Comparison of ENCODE assay signal across 23 cellular contexts in genomic region chr3:11187678-11188077, GRCh38. TPM values are rescaled to one million over a fixed set of nuclear protein-coding genes. Genes with fewer than 3 reads are reported as not detected.
"Had no signal": no experiment of that assay in that cellular context is flagged by ENCODE, and none has a peak within 500 bp of the region (broad histone marks: within the 10 kb centered on the region; RNA-seq: fewer than 3 reads in every experiment).

No MANE protein-coding gene starts in this region.

- ATAC-seq: activated CD4-positive, alpha-beta T cell treated with anti-CD3 and anti-CD28 coated beads for 36 hours; activated CD8-positive, alpha-beta memory T cell treated with anti-CD3 and anti-CD28 coated beads, Interleukin-2, amount 10 ng/mL, durations not matched to agents 7 days and 5 days; activated T-helper 17 cell treated with anti-CD3 and anti-CD28 coated beads, Interleukin-2, amount 50 U/mL, for 72 hours; gastrocnemius medialis; left lobe of liver; natural killer cell treated with Interleukin-12 subunit alpha and Interleukin-12 subunit beta and Interleukin-15 and Interleukin-18, amount 100 ng/mL, for 72 hours; upper lobe of right lung; WTC11 had no signal

- H3K27me3 ChIP-seq: brain microvascular endothelial cell, esophagus squamous epithelium, gastrocnemius medialis, upper lobe of right lung had no signal

- H3K36me3 Mint-ChIP-seq: activated CD4-positive, alpha-beta memory T cell treated with anti-CD3 and anti-CD28 coated beads for 36 hours; activated CD8-positive, alpha-beta memory T cell treated with anti-CD3 and anti-CD28 coated beads, Interleukin-2, amount 10 ng/mL, durations not matched to agents 7 days and 5 days; mesothelial cell of epicardium; natural killer cell treated with Interleukin-12 subunit alpha and Interleukin-12 subunit beta and Interleukin-15 and Interleukin-18, amount 100 ng/mL, for 72 hours; WTC11 had no signal

- H3K4me1 Mint-ChIP-seq: activated CD4-positive, alpha-beta T cell treated with anti-CD3 and anti-CD28 coated beads for 36 hours; activated CD8-positive, alpha-beta memory T cell treated with anti-CD3 and anti-CD28 coated beads, Interleukin-2, amount 10 ng/mL, durations not matched to agents 7 days and 5 days; activated T-helper 17 cell treated with anti-CD3 and anti-CD28 coated beads, Interleukin-2, amount 50 U/mL, for 72 hours; WTC11 had no signal

- H3K4me3 Mint-ChIP-seq: activated CD4-positive, alpha-beta memory T cell treated with anti-CD3 and anti-CD28 coated beads for 36 hours; activated CD4-positive, alpha-beta T cell treated with anti-CD3 and anti-CD28 coated beads for 36 hours; activated CD8-positive, alpha-beta memory T cell treated with anti-CD3 and anti-CD28 coated beads, Interleukin-2, amount 10 ng/mL, durations not matched to agents 7 days and 5 days; activated T-helper 17 cell treated with anti-CD3 and anti-CD28 coated beads, Interleukin-2, amount 50 U/mL, for 72 hours; dendritic cell treated with granulocyte-macrophage colony-stimulating factor and Interleukin-4, amounts not matched to agents 40 ng/mL and 50 ng/mL, for 4 days; mesothelial cell of epicardium; natural killer cell treated with Interleukin-12 subunit alpha and Interleukin-12 subunit beta and Interleukin-15 and Interleukin-18, amount 100 ng/mL, for 72 hours; WTC11 had no signal

- H3K36me3 ChIP-seq: brain microvascular endothelial cell, esophagus squamous epithelium, gastrocnemius medialis, upper lobe of right lung had no signal

- H3K9me3 Mint-ChIP-seq: activated CD4-positive, alpha-beta memory T cell treated with anti-CD3 and anti-CD28 coated beads for 36 hours; activated T-helper 17 cell treated with anti-CD3 and anti-CD28 coated beads, Interleukin-2, amount 50 U/mL, for 72 hours; dendritic cell treated with granulocyte-macrophage colony-stimulating factor and Interleukin-4, amounts not matched to agents 40 ng/mL and 50 ng/mL, for 4 days; natural killer cell treated with Interleukin-12 subunit alpha and Interleukin-12 subunit beta and Interleukin-15 and Interleukin-18, amount 100 ng/mL, for 72 hours had no signal

- DNase-seq: activated CD4-positive, alpha-beta memory T cell treated with anti-CD3 and anti-CD28 coated beads for 36 hours; activated CD4-positive, alpha-beta T cell treated with anti-CD3 and anti-CD28 coated beads for 36 hours; activated CD8-positive, alpha-beta memory T cell treated with anti-CD3 and anti-CD28 coated beads, Interleukin-2, amount 10 ng/mL, durations not matched to agents 7 days and 5 days; activated naive CD4-positive, alpha-beta T cell; anterior cingulate cortex; brain microvascular endothelial cell; effector CD8-positive, alpha-beta T cell; esophagus squamous epithelium; gastrocnemius medialis; head of caudate nucleus; kidney; stimulated activated CD4-positive, alpha-beta T cell treated with anti-CD3 and anti-CD28 coated beads, Interleukin-12 subunit alpha, Interleukin-12 subunit beta, amount 100 ng/mL, for 4 hours; stimulated activated CD4-positive, alpha-beta T cell treated with anti-CD3 and anti-CD28 coated beads, Interleukin-1b, Interleukin-23, amount 100 ng/mL, for 48 hours; stimulated activated CD8-positive, alpha-beta memory T cell treated with anti-CD3 and anti-CD28 coated beads, Interleukin-4, amount 100 ng/mL, for 48 hours; stimulated activated naive CD4-positive, alpha-beta T cell; upper lobe of right lung had no signal

- H3K27ac Mint-ChIP-seq: activated CD4-positive, alpha-beta memory T cell treated with anti-CD3 and anti-CD28 coated beads for 36 hours; activated CD4-positive, alpha-beta T cell treated with anti-CD3 and anti-CD28 coated beads for 36 hours; activated CD8-positive, alpha-beta memory T cell treated with anti-CD3 and anti-CD28 coated beads, Interleukin-2, amount 10 ng/mL, durations not matched to agents 7 days and 5 days; activated T-helper 17 cell treated with anti-CD3 and anti-CD28 coated beads, Interleukin-2, amount 50 U/mL, for 72 hours; dendritic cell treated with granulocyte-macrophage colony-stimulating factor and Interleukin-4, amounts not matched to agents 40 ng/mL and 50 ng/mL, for 4 days; natural killer cell treated with Interleukin-12 subunit alpha and Interleukin-12 subunit beta and Interleukin-15 and Interleukin-18, amount 100 ng/mL, for 72 hours; WTC11 had no signal

- H3K27me3 Mint-ChIP-seq: dendritic cell treated with granulocyte-macrophage colony-stimulating factor and Interleukin-4, amounts not matched to agents 40 ng/mL and 50 ng/mL, for 4 days had no signal

- H3K4me3 ChIP-seq: esophagus squamous epithelium, gastrocnemius medialis, lung, upper lobe of right lung had no signal

- H3K9me3 ChIP-seq: esophagus squamous epithelium, gastrocnemius medialis, upper lobe of right lung had no signal

- H3K27ac ChIP-seq: brain microvascular endothelial cell, upper lobe of right lung had no signal

RNA-seq across cellular contexts. Expression of gene HRH1, which starts 33.4 kb away (rescaled TPM):
- total RNA-seq: WTC11 had no signal
